Comparison of ENCODE assay signal across 2 cellular contexts in the genomic region with DNA sequence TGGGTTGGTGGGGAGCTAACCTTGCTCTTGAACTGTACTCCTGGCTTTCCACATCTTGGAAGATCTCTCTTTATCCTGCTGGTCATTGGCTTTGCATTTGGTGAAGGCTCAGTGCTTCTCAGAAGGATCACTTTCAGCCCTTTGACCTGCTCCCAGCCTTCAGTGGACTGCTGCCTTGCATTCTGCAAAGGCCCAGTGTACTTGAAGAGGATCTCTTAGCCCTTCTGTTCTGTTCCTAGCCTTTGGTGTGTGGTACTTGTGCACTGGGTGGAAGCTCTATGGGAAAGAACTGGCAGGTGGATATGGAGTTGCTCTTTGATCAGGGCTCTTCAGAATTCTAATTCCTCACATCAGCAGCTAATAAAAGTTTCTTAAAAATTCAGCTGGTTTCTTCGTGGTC.
TF ChIP-seq lines count a peak whose summit lies in the region.

No MANE protein-coding gene starts in this region.

TF ChIP-seq in GM23338, 12 proteins besides CTCF, POLR2A, EP300 and RAD21:
- TF ChIP-seq, protein P1, sequence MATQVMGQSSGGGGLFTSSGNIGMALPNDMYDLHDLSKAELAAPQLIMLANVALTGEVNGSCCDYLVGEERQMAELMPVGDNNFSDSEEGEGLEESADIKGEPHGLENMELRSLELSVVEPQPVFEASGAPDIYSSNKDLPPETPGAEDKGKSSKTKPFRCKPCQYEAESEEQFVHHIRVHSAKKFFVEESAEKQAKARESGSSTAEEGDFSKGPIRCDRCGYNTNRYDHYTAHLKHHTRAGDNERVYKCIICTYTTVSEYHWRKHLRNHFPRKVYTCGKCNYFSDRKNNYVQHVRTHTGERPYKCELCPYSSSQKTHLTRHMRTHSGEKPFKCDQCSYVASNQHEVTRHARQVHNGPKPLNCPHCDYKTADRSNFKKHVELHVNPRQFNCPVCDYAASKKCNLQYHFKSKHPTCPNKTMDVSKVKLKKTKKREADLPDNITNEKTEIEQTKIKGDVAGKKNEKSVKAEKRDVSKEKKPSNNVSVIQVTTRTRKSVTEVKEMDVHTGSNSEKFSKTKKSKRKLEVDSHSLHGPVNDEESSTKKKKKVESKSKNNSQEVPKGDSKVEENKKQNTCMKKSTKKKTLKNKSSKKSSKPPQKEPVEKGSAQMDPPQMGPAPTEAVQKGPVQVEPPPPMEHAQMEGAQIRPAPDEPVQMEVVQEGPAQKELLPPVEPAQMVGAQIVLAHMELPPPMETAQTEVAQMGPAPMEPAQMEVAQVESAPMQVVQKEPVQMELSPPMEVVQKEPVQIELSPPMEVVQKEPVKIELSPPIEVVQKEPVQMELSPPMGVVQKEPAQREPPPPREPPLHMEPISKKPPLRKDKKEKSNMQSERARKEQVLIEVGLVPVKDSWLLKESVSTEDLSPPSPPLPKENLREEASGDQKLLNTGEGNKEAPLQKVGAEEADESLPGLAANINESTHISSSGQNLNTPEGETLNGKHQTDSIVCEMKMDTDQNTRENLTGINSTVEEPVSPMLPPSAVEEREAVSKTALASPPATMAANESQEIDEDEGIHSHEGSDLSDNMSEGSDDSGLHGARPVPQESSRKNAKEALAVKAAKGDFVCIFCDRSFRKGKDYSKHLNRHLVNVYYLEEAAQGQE (IDR thresholded peaks at IDR 0.05; ENCODE audit: unreplicated experiment): no peak
- TF ChIP-seq, protein P2, sequence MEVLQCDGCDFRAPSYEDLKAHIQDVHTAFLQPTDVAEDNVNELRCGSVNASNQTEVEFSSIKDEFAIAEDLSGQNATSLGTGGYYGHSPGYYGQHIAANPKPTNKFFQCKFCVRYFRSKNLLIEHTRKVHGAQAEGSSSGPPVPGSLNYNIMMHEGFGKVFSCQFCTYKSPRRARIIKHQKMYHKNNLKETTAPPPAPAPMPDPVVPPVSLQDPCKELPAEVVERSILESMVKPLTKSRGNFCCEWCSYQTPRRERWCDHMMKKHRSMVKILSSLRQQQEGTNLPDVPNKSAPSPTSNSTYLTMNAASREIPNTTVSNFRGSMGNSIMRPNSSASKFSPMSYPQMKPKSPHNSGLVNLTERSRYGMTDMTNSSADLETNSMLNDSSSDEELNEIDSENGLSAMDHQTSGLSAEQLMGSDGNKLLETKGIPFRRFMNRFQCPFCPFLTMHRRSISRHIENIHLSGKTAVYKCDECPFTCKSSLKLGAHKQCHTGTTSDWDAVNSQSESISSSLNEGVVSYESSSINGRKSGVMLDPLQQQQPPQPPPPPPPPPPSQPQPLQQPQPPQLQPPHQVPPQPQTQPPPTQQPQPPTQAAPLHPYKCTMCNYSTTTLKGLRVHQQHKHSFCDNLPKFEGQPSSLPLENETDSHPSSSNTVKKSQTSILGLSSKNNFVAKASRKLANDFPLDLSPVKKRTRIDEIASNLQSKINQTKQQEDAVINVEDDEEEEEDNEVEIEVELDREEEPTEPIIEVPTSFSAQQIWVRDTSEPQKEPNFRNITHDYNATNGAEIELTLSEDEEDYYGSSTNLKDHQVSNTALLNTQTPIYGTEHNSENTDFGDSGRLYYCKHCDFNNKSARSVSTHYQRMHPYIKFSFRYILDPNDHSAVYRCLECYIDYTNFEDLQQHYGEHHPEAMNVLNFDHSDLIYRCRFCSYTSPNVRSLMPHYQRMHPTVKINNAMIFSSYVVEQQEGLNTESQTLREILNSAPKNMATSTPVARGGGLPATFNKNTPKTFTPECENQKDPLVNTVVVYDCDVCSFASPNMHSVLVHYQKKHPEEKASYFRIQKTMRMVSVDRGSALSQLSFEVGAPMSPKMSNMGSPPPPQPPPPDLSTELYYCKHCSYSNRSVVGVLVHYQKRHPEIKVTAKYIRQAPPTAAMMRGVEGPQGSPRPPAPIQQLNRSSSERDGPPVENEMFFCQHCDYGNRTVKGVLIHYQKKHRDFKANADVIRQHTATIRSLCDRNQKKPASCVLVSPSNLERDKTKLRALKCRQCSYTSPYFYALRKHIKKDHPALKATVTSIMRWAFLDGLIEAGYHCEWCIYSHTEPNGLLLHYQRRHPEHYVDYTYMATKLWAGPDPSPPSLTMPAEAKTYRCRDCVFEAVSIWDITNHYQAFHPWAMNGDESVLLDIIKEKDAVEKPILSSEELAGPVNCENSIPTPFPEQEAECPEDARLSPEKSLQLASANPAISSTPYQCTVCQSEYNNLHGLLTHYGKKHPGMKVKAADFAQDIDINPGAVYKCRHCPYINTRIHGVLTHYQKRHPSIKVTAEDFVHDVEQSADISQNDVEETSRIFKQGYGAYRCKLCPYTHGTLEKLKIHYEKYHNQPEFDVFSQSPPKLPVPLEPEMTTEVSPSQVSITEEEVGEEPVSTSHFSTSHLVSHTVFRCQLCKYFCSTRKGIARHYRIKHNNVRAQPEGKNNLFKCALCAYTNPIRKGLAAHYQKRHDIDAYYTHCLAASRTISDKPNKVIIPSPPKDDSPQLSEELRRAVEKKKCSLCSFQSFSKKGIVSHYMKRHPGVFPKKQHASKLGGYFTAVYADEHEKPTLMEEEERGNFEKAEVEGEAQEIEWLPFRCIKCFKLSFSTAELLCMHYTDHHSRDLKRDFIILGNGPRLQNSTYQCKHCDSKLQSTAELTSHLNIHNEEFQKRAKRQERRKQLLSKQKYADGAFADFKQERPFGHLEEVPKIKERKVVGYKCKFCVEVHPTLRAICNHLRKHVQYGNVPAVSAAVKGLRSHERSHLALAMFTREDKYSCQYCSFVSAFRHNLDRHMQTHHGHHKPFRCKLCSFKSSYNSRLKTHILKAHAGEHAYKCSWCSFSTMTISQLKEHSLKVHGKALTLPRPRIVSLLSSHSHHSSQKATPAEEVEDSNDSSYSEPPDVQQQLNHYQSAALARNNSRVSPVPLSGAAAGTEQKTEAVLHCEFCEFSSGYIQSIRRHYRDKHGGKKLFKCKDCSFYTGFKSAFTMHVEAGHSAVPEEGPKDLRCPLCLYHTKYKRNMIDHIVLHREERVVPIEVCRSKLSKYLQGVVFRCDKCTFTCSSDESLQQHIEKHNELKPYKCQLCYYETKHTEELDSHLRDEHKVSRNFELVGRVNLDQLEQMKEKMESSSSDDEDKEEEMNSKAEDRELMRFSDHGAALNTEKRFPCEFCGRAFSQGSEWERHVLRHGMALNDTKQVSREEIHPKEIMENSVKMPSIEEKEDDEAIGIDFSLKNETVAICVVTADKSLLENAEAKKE (CRISPR knock-in tag; IDR thresholded peaks at IDR 0.05): peak; percentile 30; the same call in 1 of the 2 replicates

TF ChIP-seq in WTC11, 78 proteins besides CTCF, POLR2A, EP300 and RAD21:
- TF ChIP-seq, protein P3, sequence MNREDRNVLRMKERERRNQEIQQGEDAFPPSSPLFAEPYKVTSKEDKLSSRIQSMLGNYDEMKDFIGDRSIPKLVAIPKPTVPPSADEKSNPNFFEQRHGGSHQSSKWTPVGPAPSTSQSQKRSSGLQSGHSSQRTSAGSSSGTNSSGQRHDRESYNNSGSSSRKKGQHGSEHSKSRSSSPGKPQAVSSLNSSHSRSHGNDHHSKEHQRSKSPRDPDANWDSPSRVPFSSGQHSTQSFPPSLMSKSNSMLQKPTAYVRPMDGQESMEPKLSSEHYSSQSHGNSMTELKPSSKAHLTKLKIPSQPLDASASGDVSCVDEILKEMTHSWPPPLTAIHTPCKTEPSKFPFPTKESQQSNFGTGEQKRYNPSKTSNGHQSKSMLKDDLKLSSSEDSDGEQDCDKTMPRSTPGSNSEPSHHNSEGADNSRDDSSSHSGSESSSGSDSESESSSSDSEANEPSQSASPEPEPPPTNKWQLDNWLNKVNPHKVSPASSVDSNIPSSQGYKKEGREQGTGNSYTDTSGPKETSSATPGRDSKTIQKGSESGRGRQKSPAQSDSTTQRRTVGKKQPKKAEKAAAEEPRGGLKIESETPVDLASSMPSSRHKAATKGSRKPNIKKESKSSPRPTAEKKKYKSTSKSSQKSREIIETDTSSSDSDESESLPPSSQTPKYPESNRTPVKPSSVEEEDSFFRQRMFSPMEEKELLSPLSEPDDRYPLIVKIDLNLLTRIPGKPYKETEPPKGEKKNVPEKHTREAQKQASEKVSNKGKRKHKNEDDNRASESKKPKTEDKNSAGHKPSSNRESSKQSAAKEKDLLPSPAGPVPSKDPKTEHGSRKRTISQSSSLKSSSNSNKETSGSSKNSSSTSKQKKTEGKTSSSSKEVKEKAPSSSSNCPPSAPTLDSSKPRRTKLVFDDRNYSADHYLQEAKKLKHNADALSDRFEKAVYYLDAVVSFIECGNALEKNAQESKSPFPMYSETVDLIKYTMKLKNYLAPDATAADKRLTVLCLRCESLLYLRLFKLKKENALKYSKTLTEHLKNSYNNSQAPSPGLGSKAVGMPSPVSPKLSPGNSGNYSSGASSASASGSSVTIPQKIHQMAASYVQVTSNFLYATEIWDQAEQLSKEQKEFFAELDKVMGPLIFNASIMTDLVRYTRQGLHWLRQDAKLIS (CRISPR knock-in tag; IDR thresholded peaks at IDR 0.05; ENCODE audit: borderline replicate concordance): no peak
- TF ChIP-seq GTF2I (CRISPR knock-in tag; conservative IDR thresholded peaks at IDR 0.05) (no peak), FOXJ3 (CRISPR knock-in tag; IDR thresholded peaks at IDR 0.05; ENCODE audit: borderline replicate concordance) (no peak), GABPB1 (CRISPR knock-in tag; IDR thresholded peaks at IDR 0.05) (no peak), ZBTB21 (CRISPR knock-in tag; IDR thresholded peaks at IDR 0.05; ENCODE audit: borderline replicate concordance) (no peak)
